ENCODE assay signal across 9 cellular contexts in genomic region chr12:109310247-109311125, GRCh38. TPM values are rescaled to one million over a fixed set of nuclear protein-coding genes. Genes with fewer than 3 reads are reported as not detected.
DNase-seq lines count a peak whose midpoint lies in the region; ATAC-seq, FAIRE-seq and TF ChIP-seq lines count a peak whose summit lies in the region.
"Had no signal": no experiment of that assay in that cellular context is flagged by ENCODE, and none has a peak within 500 bp of the region (broad histone marks: within the 10 kb centered on the region; RNA-seq: fewer than 3 reads in every experiment).

No MANE protein-coding gene starts in this region.

- H3K27ac ChIP-seq in HepG2 (ENCODE audit: extremely low read length, insufficient read depth, low read length), result no peak overlapping the region
- H3K27ac ChIP-seq in upper lobe of left lung, result no peak overlapping the region

- H3K9me3 ChIP-seq in HepG2 (ENCODE audit: low read length) (no peaks in the 10 kb centered on the region), upper lobe of left lung (no peaks in the 10 kb centered on the region)

- H3K4me3 ChIP-seq in HepG2 (replicated peaks in 1 of 3; ENCODE audit: insufficient read depth in 1 of 3, low read depth in 2 of 3, low read length in 3 of 3) (peak overlapping the region in 2 of 3 experiments; percentile 35 to 59; a peak in 1 of 6 replicates), upper lobe of left lung (peak overlapping the region in 3 of 4 donors; percentile 37 to 46 (median 45))

- TF ChIP-seq CTCF in HepG2 (CRISPR knock-in tag; IDR thresholded peaks at IDR 0.05), result no peak
- TF ChIP-seq CTCF in upper lobe of left lung (IDR thresholded peaks at IDR 0.05), result no peak

- no peak overlapping the region for H2AFZ ChIP-seq in HepG2 (ENCODE audit: low read length)

- H3K4me1 ChIP-seq in HepG2 (ENCODE audit: insufficient read depth, low read length) (peaks cover 34% of the 10 kb centered on the region), upper lobe of left lung (peaks cover 13 to 20% (median 15%) of the 10 kb centered on the region in 4 donors)

- peak overlapping the region; percentile 85 to 92 for H3K4me3 Mint-ChIP-seq in activated T-cell treated with anti-CD3 and anti-CD28 coated beads, Interleukin-2, amount 50 U/mL, for 72 hours

- H3K79me2 ChIP-seq in HepG2 (ENCODE audit: insufficient read depth, low read length), result no peaks in the 10 kb centered on the region

- TF ChIP-seq RAD21 in HepG2 (CRISPR knock-in tag; IDR thresholded peaks at IDR 0.05), result no peak

- H3K36me3 ChIP-seq in HepG2 (replicated peaks in 1 of 2; ENCODE audit: control insufficient read depth in 1 of 2, insufficient read depth in 2 of 2, low read length in 2 of 2), result no peaks in the 10 kb centered on the region
- no peaks in the 10 kb centered on the region for H3K36me3 ChIP-seq in upper lobe of left lung

- TF ChIP-seq POLR2A in HepG2 (IDR thresholded peaks at IDR 0.05; ENCODE audit: insufficient read depth in 1 of 2, low read depth in 2 of 2, low read length in 2 of 2) (no peak), upper lobe of left lung (IDR thresholded peaks at IDR 0.05) (no peak)

- FAIRE-seq in HepG2 (lab: Jason Lieb, UNC), result no peak

- H3K9me3 Mint-ChIP-seq in activated T-cell treated with anti-CD3 and anti-CD28 coated beads, Interleukin-2, amount 50 U/mL, for 72 hours, result no peaks in the 10 kb centered on the region

- TF ChIP-seq EP300 in HepG2 (IDR thresholded peaks at IDR 0.05; ENCODE audit: low read depth in 2 of 2, low read length in 2 of 2) (no peak), HepG2 (CRISPR knock-in tag; IDR thresholded peaks at IDR 0.05; ENCODE audit: borderline replicate concordance) (no peak), upper lobe of left lung (IDR thresholded peaks at IDR 0.05) (no peak)

- H3K4me1 Mint-ChIP-seq in activated T-cell treated with anti-CD3 and anti-CD28 coated beads, Interleukin-2, amount 50 U/mL, for 72 hours (ENCODE audit: low read depth), result peaks cover 8% of the 10 kb centered on the region

- peaks cover 60% of the 10 kb centered on the region for H3K27me3 Mint-ChIP-seq in activated T-cell treated with anti-CD3 and anti-CD28 coated beads, Interleukin-2, amount 50 U/mL, for 72 hours (ENCODE audit: low read depth)

- no peaks in the 10 kb centered on the region for H4K20me1 ChIP-seq in HepG2 (ENCODE audit: insufficient read depth, low read length)

- H3K9ac ChIP-seq in HepG2 (ENCODE audit: insufficient read depth, low read depth, low read length), result no peak overlapping the region

- DNase-seq in DMS 273 treated with DMSO at 0.1 percent for 48 hours (lab: John Stamatoyannopoulos, UW), result peak; percentile 36
- peak; percentile 88 for DNase-seq in NCI-H1105 treated with DMSO at 0.1 percent for 48 hours (lab: John Stamatoyannopoulos, UW)
- DNase-seq in activated T-cell treated with anti-CD3 and anti-CD28 coated beads, Interleukin-2, amount 50 U/mL, for 72 hours, result peak; percentile 5 to 22
- no peak for DNase-seq in HepG2 (ENCODE audit: low spot score)
- DNase-seq in upper lobe of left lung, result peak in 1 of 2 donors; percentile 83
- DNase-seq in middle frontal gyrus (ENCODE audit: extremely low spot score, low spot score), result no peak

- peaks cover 3 to 48% of the 10 kb centered on the region in 2 experiments for H3K27me3 ChIP-seq in HepG2 (ENCODE audit: control insufficient read depth in 1 of 2, insufficient read depth in 2 of 2, low read length in 2 of 2)
- peaks cover 0 to 40% (median 9%) of the 10 kb centered on the region in 4 donors for H3K27me3 ChIP-seq in upper lobe of left lung

- no peaks in the 10 kb centered on the region for H3K36me3 Mint-ChIP-seq in activated T-cell treated with anti-CD3 and anti-CD28 coated beads, Interleukin-2, amount 50 U/mL, for 72 hours (ENCODE audit: insufficient read depth in 2 of 2)

- ATAC-seq in activated T-cell treated with anti-CD3 and anti-CD28 coated beads, Interleukin-2, amount 50 U/mL, for 72 hours (replicated peaks in 1 of 2), result peak; percentile 53 to 62
- ATAC-seq in HepG2 (no peak), upper lobe of left lung (ENCODE audit: low FRiP score in 2 of 2) (peak in 1 of 2 donors; percentile 54), GM19023 (IDR thresholded peaks at IDR 0.05; ENCODE audit: unreplicated experiment) (no peak), HG02981 (IDR thresholded peaks at IDR 0.05; ENCODE audit: unreplicated experiment) (no peak)

- POLR2A ChIA-PET in HepG2 (lab: Yijun Ruan, JAX), result no interaction called here

- no TSS peak for BruUV-seq in HepG2 (replicated peaks; lab: Mats Ljungman, UMichigan)

- peak overlapping the region; percentile 71 for H3K4me2 ChIP-seq in HepG2 (ENCODE audit: low read depth, low read length)

- peak overlapping the region; percentile 19 for H3K27ac Mint-ChIP-seq in activated T-cell treated with anti-CD3 and anti-CD28 coated beads, Interleukin-2, amount 50 U/mL, for 72 hours

- CTCF ChIA-PET in HepG2 (lab: Yijun Ruan, JAX; ENCODE audit: low intra/inter-chr PET ratio, low total read pairs), result no interaction called here

- in situ Hi-C loops in HepG2 (cut with HindIII; ENCODE audit: extremely low pct_ligation_motif_present, low pct_unique_long_range_greater_than_20kb), result no loop called here

- WGBS in HepG2 (ENCODE audit: low lambda C conversion rate), result 0% methylated on average over 11 of the region's 33 CpGs
- WGBS in upper lobe of left lung, 2 donors, result 8% methylated on average over 21 to 29 of the region's 33 CpGs

- intact Hi-C loops in HepG2 (cut with micrococcal nuclease; ENCODE audit: unreplicated experiment), result no loop called here

TF ChIP-seq in HepG2, 621 proteins besides CTCF, POLR2A, EP300 and RAD21 (continues in another document):
- TF ChIP-seq ZNF772 (CRISPR knock-in tag; IDR thresholded peaks at IDR 0.05) (no peak), ZNF549 (CRISPR knock-in tag; IDR thresholded peaks at IDR 0.05) (no peak), ZNF224 (CRISPR knock-in tag; IDR thresholded peaks at IDR 0.05) (0 out of 2 replicates have a peak, but pooled peaks have one; percentile 25)

RNA-seq across cellular contexts. Expression of gene FOXN4, which starts 1.4 kb away (rescaled TPM):
- total RNA-seq in activated T-cell treated with anti-CD3 and anti-CD28 coated beads, Interleukin-2, amount 50 U/mL, for 72 hours, result not detected
- total RNA-seq in HepG2 (2016; rRNA removed; fragmentation: Illumina TruSeq; extraction: Trizol) (0.11 and 0.13 TPM in 2 replicates), upper lobe of left lung (1 to 10 TPM in 2 of 6 donors, under 1 TPM in 1, not detected in 3; 0.49 to 5.2 (median 1.1) TPM)
- total RNA-seq in HepG2 (2016; cell fraction: cytosol; rRNA removed; fragmentation: Illumina TruSeq; extraction: Trizol; ENCODE audit: low read depth), result not detected in 2 replicates
- total RNA-seq in HepG2 (2016; cell fraction: insoluble cytoplasmic fraction; rRNA removed; fragmentation: Illumina TruSeq; extraction: Trizol), result 0.04 and 0.12 TPM in 2 replicates
- total RNA-seq in HepG2 (2016; cell fraction: membrane; rRNA removed; fragmentation: Illumina TruSeq; extraction: Trizol), result 0.14 and 0.22 TPM in 2 replicates
- not detected in 2 replicates for total RNA-seq in HepG2 (2016; cell fraction: nucleus; rRNA removed; fragmentation: Illumina TruSeq; extraction: Trizol)
- not detected in 2 replicates for polyA plus RNA-seq in HepG2 (2011; rRNA removed)
- not detected in 2 replicates for polyA plus RNA-seq in HepG2 (2011; cell fraction: cytosol; rRNA removed)
- 0.13 TPM in 1 of 2 replicates, not detected in the other for polyA plus RNA-seq in HepG2 (2011; cell fraction: nucleus; rRNA removed)
- not detected in 2 replicates for polyA plus RNA-seq in HepG2 (2012)
- polyA plus RNA-seq in HepG2 (2016; cell fraction: cytosol; fragmentation: Illumina TruSeq; extraction: Trizol; ENCODE audit: low read depth), result 0.03 TPM in 1 of 2 replicates, not detected in the other
- 0.21 and 0.37 TPM in 2 replicates for polyA plus RNA-seq in HepG2 (2016; cell fraction: insoluble cytoplasmic fraction; fragmentation: Illumina TruSeq; extraction: Trizol; ENCODE audit: low read depth)
- 0.07 TPM in 2 replicates for polyA plus RNA-seq in HepG2 (2016; cell fraction: membrane; fragmentation: Illumina TruSeq; extraction: Trizol; ENCODE audit: low read depth)
- 0.41 TPM in 1 of 2 replicates, not detected in the other for polyA plus RNA-seq in HepG2 (2016; cell fraction: nucleus; fragmentation: Illumina TruSeq; extraction: Trizol; ENCODE audit: insufficient read depth, low read depth)
- 0.33 TPM in 1 of 2 replicates, not detected in the other for polyA minus RNA-seq in HepG2 (2011; rRNA and poly(A)+ RNA removed; ENCODE audit: low replicate concordance)
- not detected in 2 replicates for polyA minus RNA-seq in HepG2 (2011; cell fraction: cytosol; rRNA and poly(A)+ RNA removed)
- polyA minus RNA-seq in HepG2 (2011; cell fraction: nucleus; rRNA and poly(A)+ RNA removed), result not detected in 2 replicates
- total RNA-seq: fibroblast of lung had no signal
- polyA plus RNA-seq: fibroblast of lung had no signal

RNA-seq across cellular contexts. Expression of gene MYO1H, which starts 37.2 kb away (rescaled TPM):
- total RNA-seq in activated T-cell treated with anti-CD3 and anti-CD28 coated beads, Interleukin-2, amount 50 U/mL, for 72 hours, result not detected
- total RNA-seq in HepG2 (2016; rRNA removed; fragmentation: Illumina TruSeq; extraction: Trizol) (not detected in 2 replicates), upper lobe of left lung (under 1 TPM in 3 of 6 donors, not detected in 3; 0.17 to 0.51 (median 0.46) TPM)
- total RNA-seq in HepG2 (2016; cell fraction: cytosol; rRNA removed; fragmentation: Illumina TruSeq; extraction: Trizol; ENCODE audit: low read depth), result not detected in 2 replicates
- not detected in 2 replicates for total RNA-seq in HepG2 (2016; cell fraction: insoluble cytoplasmic fraction; rRNA removed; fragmentation: Illumina TruSeq; extraction: Trizol)
- total RNA-seq in HepG2 (2016; cell fraction: membrane; rRNA removed; fragmentation: Illumina TruSeq; extraction: Trizol), result not detected in 2 replicates
- not detected in 2 replicates for total RNA-seq in HepG2 (2016; cell fraction: nucleus; rRNA removed; fragmentation: Illumina TruSeq; extraction: Trizol)
- not detected in 2 replicates for polyA plus RNA-seq in HepG2 (2011; rRNA removed)
- polyA plus RNA-seq in HepG2 (2011; cell fraction: cytosol; rRNA removed), result not detected in 2 replicates
- polyA plus RNA-seq in HepG2 (2011; cell fraction: nucleus; rRNA removed), result not detected in 2 replicates
- polyA plus RNA-seq in HepG2 (2012), result not detected in 2 replicates
- polyA plus RNA-seq in HepG2 (2016; cell fraction: cytosol; fragmentation: Illumina TruSeq; extraction: Trizol; ENCODE audit: low read depth), result not detected in 2 replicates
- not detected in 2 replicates for polyA plus RNA-seq in HepG2 (2016; cell fraction: insoluble cytoplasmic fraction; fragmentation: Illumina TruSeq; extraction: Trizol; ENCODE audit: low read depth)
- not detected in 2 replicates for polyA plus RNA-seq in HepG2 (2016; cell fraction: membrane; fragmentation: Illumina TruSeq; extraction: Trizol; ENCODE audit: low read depth)
- polyA plus RNA-seq in HepG2 (2016; cell fraction: nucleus; fragmentation: Illumina TruSeq; extraction: Trizol; ENCODE audit: insufficient read depth, low read depth), result not detected in 2 replicates
- polyA minus RNA-seq in HepG2 (2011; rRNA and poly(A)+ RNA removed; ENCODE audit: low replicate concordance), result not detected in 2 replicates
- polyA minus RNA-seq in HepG2 (2011; cell fraction: cytosol; rRNA and poly(A)+ RNA removed), result not detected in 2 replicates
- not detected in 2 replicates for polyA minus RNA-seq in HepG2 (2011; cell fraction: nucleus; rRNA and poly(A)+ RNA removed)
- total RNA-seq: fibroblast of lung had no signal

Comparison
In these comparisons a context has a peak if more than half of its experiments do, and no peak if none do; other contexts are left out.
1. DNase-seq: peak in DMS 273 treated with DMSO at 0.1 percent for 48 hours (single experiment), NCI-H1105 treated with DMSO at 0.1 percent for 48 hours (single experiment) and activated T-cell treated with anti-CD3 and anti-CD28 coated beads, Interleukin-2, amount 50 U/mL, for 72 hours (2 of 2); none in HepG2 (single experiment) and middle frontal gyrus (single experiment).
2. ATAC-seq: peak in activated T-cell treated with anti-CD3 and anti-CD28 coated beads, Interleukin-2, amount 50 U/mL, for 72 hours (2 of 2); none in HepG2 (single experiment), GM19023 (single experiment) and HG02981 (single experiment).